Comparison of ENCODE assay signal across 1 cellular context in genomic region chr7:133958822-133959221, GRCh38.
TF ChIP-seq lines count a peak whose summit lies in the region.

No MANE protein-coding gene starts in this region.

TF ChIP-seq in K562, 482 proteins besides CTCF, POLR2A, EP300 and RAD21 (continued from another document):
- no peak for TF ChIP-seq YY1 (IDR thresholded peaks at IDR 0.05; ENCODE audit: borderline replicate concordance in 1 of 3, control insufficient read depth in 1 of 3, extremely low read depth in 1 of 3, insufficient read depth in 3 of 3, insufficient read length in 1 of 3, insufficient replicate concordance in 2 of 3, low read depth in 1 of 3, low read length in 2 of 3)
- no peak for TF ChIP-seq XRCC3 (IDR thresholded peaks at IDR 0.05)
- peak; percentile 36; the same call in 1 of the 2 replicates for TF ChIP-seq TEAD4 (IDR thresholded peaks at IDR 0.05; ENCODE audit: low read length)
- no peak for TF ChIP-seq TEAD4 (CRISPR knock-in tag; IDR thresholded peaks at IDR 0.05; ENCODE audit: borderline replicate concordance)
- TF ChIP-seq ZBTB49 (CRISPR knock-in tag; IDR thresholded peaks at IDR 0.05; ENCODE audit: borderline replicate concordance) = no peak
- TF ChIP-seq HNRNPH1 (optimal IDR thresholded peaks at IDR 0.05; ENCODE audit: low read depth, low read length) = no peak
- no peak for TF ChIP-seq ZNF263 (CRISPR knock-in tag; IDR thresholded peaks at IDR 0.05; ENCODE audit: borderline replicate concordance)
- peak; percentile 70 for TF ChIP-seq NFIC (IDR thresholded peaks at IDR 0.05)
- no peak for TF ChIP-seq ZNF12 (CRISPR knock-in tag; IDR thresholded peaks at IDR 0.05)
- no peak for TF ChIP-seq ATF4 (CRISPR knock-in tag; IDR thresholded peaks at IDR 0.05)
- TF ChIP-seq CBFA2T3 (IDR thresholded peaks at IDR 0.05) = peak; percentile 25; the same call in 1 of the 2 replicates
- TF ChIP-seq EHMT2 (IDR thresholded peaks at IDR 0.05) = no peak
- peak; percentile 34; the same call in 1 of the 2 replicates for TF ChIP-seq CTBP1 (IDR thresholded peaks at IDR 0.05; ENCODE audit: borderline replicate concordance)
- TF ChIP-seq CGGBP1 (CRISPR knock-in tag; IDR thresholded peaks at IDR 0.05) = no peak
- TF ChIP-seq BRCA1 (IDR thresholded peaks at IDR 0.05) = no peak
- TF ChIP-seq BRCA1 (CRISPR knock-in tag; IDR thresholded peaks at IDR 0.05) = no peak
- TF ChIP-seq HMGN3 (IDR thresholded peaks at IDR 0.05; ENCODE audit: borderline replicate concordance, extremely low read depth, insufficient read length, low read depth, low read length) = no peak
- no peak for TF ChIP-seq FOXA1 (IDR thresholded peaks at IDR 0.05; ENCODE audit: borderline replicate concordance)
- TF ChIP-seq OTX1 (CRISPR knock-in tag; IDR thresholded peaks at IDR 0.05) = no peak
- no peak for TF ChIP-seq NCOA6 (IDR thresholded peaks at IDR 0.05)
- no peak for TF ChIP-seq CLOCK (CRISPR knock-in tag; IDR thresholded peaks at IDR 0.05; ENCODE audit: borderline replicate concordance)
- TF ChIP-seq ZBTB26 (CRISPR knock-in tag; IDR thresholded peaks at IDR 0.05) = no peak
- TF ChIP-seq BDP1 (IDR thresholded peaks at IDR 0.05; ENCODE audit: insufficient read depth, insufficient read length) = no peak
